ENCODE assay signal across 17 cellular contexts in the genomic region with DNA sequence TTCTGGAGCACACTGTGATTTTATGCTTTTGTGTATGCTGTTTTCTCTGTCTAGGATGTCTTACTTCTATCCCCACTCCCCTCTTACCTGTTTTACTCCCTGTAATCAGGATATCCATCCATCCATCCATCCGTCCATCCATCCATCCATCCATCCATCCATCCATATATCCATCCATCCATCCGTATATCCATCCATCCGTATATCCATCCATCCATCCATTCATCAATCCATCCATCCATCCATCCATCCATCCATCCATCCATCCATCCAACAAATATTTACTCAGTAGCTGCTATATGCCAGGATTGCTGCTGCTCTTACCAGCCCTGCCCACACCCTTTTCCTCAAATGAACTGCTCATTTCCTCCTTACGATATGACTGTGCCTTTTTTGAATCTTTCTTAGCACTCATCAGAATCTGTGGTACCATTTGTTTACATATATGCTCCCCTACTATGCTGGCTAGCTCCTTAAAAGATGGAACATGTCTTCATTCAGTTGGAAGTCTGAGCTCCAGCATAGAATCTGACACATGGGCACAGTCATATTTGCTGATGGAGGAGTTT. TPM values are rescaled to one million over a fixed set of nuclear protein-coding genes. Genes with fewer than 3 reads are reported as not detected.
DNase-seq lines count a peak whose midpoint lies in the region; ATAC-seq and TF ChIP-seq lines count a peak whose summit lies in the region.
"Had no signal": no experiment of that assay in that cellular context is flagged by ENCODE, and none has a peak within 500 bp of the region (broad histone marks: within the 10 kb centered on the region; RNA-seq: fewer than 3 reads in every experiment).

No MANE protein-coding gene starts in this region.

- no peaks in the 10 kb centered on the region for H3K27me3 Mint-ChIP-seq in stimulated activated naive CD8-positive, alpha-beta T cell treated with anti-CD3 and anti-CD28 coated beads, Interleukin-15, amount 100 ng/mL, for 72 hours

- TF ChIP-seq CTCF in HEK293 (tag by site-specific recombination; IDR thresholded peaks at IDR 0.05), result no peak

- no peaks in the 10 kb centered on the region for H3K4me1 ChIP-seq in HEK293 (ENCODE audit: control insufficient read depth, insufficient read depth, low read length)

- no peak overlapping the region for H3K4me3 Mint-ChIP-seq in stimulated activated naive CD8-positive, alpha-beta T cell treated with anti-CD3 and anti-CD28 coated beads, Interleukin-15, amount 100 ng/mL, for 72 hours
- H3K4me3 Mint-ChIP-seq in stimulated activated effector memory CD8-positive, alpha-beta T cell treated with anti-CD3 and anti-CD28 coated beads, Interleukin-12 subunit alpha, Interleukin-12 subunit beta, amount 100 ng/mL, for 72 hours, result no peak overlapping the region

- no peak for DNase-seq in stimulated activated naive CD8-positive, alpha-beta T cell treated with anti-CD3 and anti-CD28 coated beads, Interleukin-15, amount 100 ng/mL, for 72 hours
- no peak for DNase-seq in stimulated activated naive CD8-positive, alpha-beta T cell treated with anti-CD3 and anti-CD28 coated beads, Interleukin-15, Interleukin-2, amounts not matched to agents 100 U/mL and 50 U/mL, for 24 hours
- DNase-seq in M059J (ENCODE audit: low read depth) (peak; percentile 15), superior temporal gyrus (ENCODE audit: extremely low spot score) (no peak), NCI-H2029 treated with DMSO at 0.1 percent for 48 hours (lab: John Stamatoyannopoulos, UW) (no peak)
- no peak for DNase-seq in stimulated activated effector memory CD8-positive, alpha-beta T cell treated with anti-CD3 and anti-CD28 coated beads, Interleukin-12 subunit alpha, Interleukin-12 subunit beta, amount 100 ng/mL, for 72 hours (ENCODE audit: low spot score in 2 of 2)
- DNase-seq: COR-L47, DMS153, NCI-H1092, NCI-H146, NCI-H524, SHP77, SK-N-SH had no signal

- H3K36me3 ChIP-seq in HEK293 (ENCODE audit: control insufficient read depth in 2 of 2, insufficient read depth in 1 of 2, low read length in 2 of 2), result peaks cover 3 to 31% of the 10 kb centered on the region in 2 experiments; a peak in 2 of 3 replicates

- no peak overlapping the region for H3K27ac ChIP-seq in HEK293 (ENCODE audit: extremely low read depth, low read depth, low read length)
- H3K27ac ChIP-seq: C4-2B, KMS-11 had no signal

- peaks cover 8% of the 10 kb centered on the region for H3K36me3 Mint-ChIP-seq in stimulated activated effector memory CD8-positive, alpha-beta T cell treated with anti-CD3 and anti-CD28 coated beads, Interleukin-12 subunit alpha, Interleukin-12 subunit beta, amount 100 ng/mL, for 72 hours

- no peak overlapping the region for H3K4me3 ChIP-seq in HEK293 (ENCODE audit: low read depth, low read length)

- H3K9me3 ChIP-seq in HEK293 (ENCODE audit: control insufficient read depth, insufficient read depth, low read depth, low read length), result no peaks in the 10 kb centered on the region
- H3K9me3 ChIP-seq: SK-N-SH had no signal

- POLR2A ChIA-PET in HEK293 (lab: Yijun Ruan, JAX), result no interaction called here

- H3K27ac Mint-ChIP-seq in stimulated activated naive CD8-positive, alpha-beta T cell treated with anti-CD3 and anti-CD28 coated beads, Interleukin-15, amount 100 ng/mL, for 72 hours, result no peak overlapping the region
- no peak overlapping the region for H3K27ac Mint-ChIP-seq in stimulated activated effector memory CD8-positive, alpha-beta T cell treated with anti-CD3 and anti-CD28 coated beads, Interleukin-12 subunit alpha, Interleukin-12 subunit beta, amount 100 ng/mL, for 72 hours

- H3K4me1 Mint-ChIP-seq in stimulated activated naive CD8-positive, alpha-beta T cell treated with anti-CD3 and anti-CD28 coated beads, Interleukin-15, amount 100 ng/mL, for 72 hours, result no peaks in the 10 kb centered on the region
- no peaks in the 10 kb centered on the region for H3K4me1 Mint-ChIP-seq in stimulated activated effector memory CD8-positive, alpha-beta T cell treated with anti-CD3 and anti-CD28 coated beads, Interleukin-12 subunit alpha, Interleukin-12 subunit beta, amount 100 ng/mL, for 72 hours

- CTCF ChIA-PET in HEK293 (lab: Yijun Ruan, JAX), result interaction anchor here (0.8 kb wide), 1 partner anchor 147 kb away, joined by 3 read pairs; no protein-coding TSS in a partner anchor

- ATAC-seq in stimulated activated naive CD8-positive, alpha-beta T cell treated with anti-CD3 and anti-CD28 coated beads, Interleukin-15, amount 100 ng/mL, for 72 hours, result peak; percentile 59
- no peak for ATAC-seq in stimulated activated naive CD8-positive, alpha-beta T cell treated with anti-CD3 and anti-CD28 coated beads, Interleukin-15, Interleukin-2, amounts not matched to agents 100 U/mL and 50 U/mL, for 24 hours
- ATAC-seq in stimulated activated effector memory CD8-positive, alpha-beta T cell treated with anti-CD3 and anti-CD28 coated beads, Interleukin-12 subunit alpha, Interleukin-12 subunit beta, amount 100 ng/mL, for 72 hours, result peak; percentile 95
- no peak for ATAC-seq in HG02840 (IDR thresholded peaks at IDR 0.05; ENCODE audit: low FRiP score, unreplicated experiment)

- no peaks in the 10 kb centered on the region for H3K9me3 Mint-ChIP-seq in stimulated activated naive CD8-positive, alpha-beta T cell treated with anti-CD3 and anti-CD28 coated beads, Interleukin-15, amount 100 ng/mL, for 72 hours
- H3K9me3 Mint-ChIP-seq in stimulated activated effector memory CD8-positive, alpha-beta T cell treated with anti-CD3 and anti-CD28 coated beads, Interleukin-12 subunit alpha, Interleukin-12 subunit beta, amount 100 ng/mL, for 72 hours, result no peaks in the 10 kb centered on the region

TF ChIP-seq in HEK293, 187 proteins besides CTCF, POLR2A, EP300 and RAD21:
- no peak for TF ChIP-seq SCRT2 (tag by site-specific recombination; IDR thresholded peaks at IDR 0.05)
- TF ChIP-seq ZBTB17 (tag by site-specific recombination; IDR thresholded peaks at IDR 0.05), result peak; percentile 36; the same call in 1 of the 2 replicates
- TF ChIP-seq ZNF366 (tag by site-specific recombination; conservative IDR thresholded peaks at IDR 0.05), result peak; percentile 97

RNA-seq across cellular contexts. Expression of a gene that starts 35.2 kb away (rescaled TPM):
- 14.3 and 15.6 TPM in 2 replicates for total RNA-seq in M059J (2014; rRNA removed; shearing (Covaris generic))

Comparison
In these comparisons a context has a peak if more than half of its experiments do, and no peak if none do; other contexts are left out.
1. ATAC-seq: peak in stimulated activated naive CD8-positive, alpha-beta T cell treated with anti-CD3 and anti-CD28 coated beads, Interleukin-15, amount 100 ng/mL, for 72 hours (single experiment) and stimulated activated effector memory CD8-positive, alpha-beta T cell treated with anti-CD3 and anti-CD28 coated beads, Interleukin-12 subunit alpha, Interleukin-12 subunit beta, amount 100 ng/mL, for 72 hours (single experiment); none in stimulated activated naive CD8-positive, alpha-beta T cell treated with anti-CD3 and anti-CD28 coated beads, Interleukin-15, Interleukin-2, amounts not matched to agents 100 U/mL and 50 U/mL, for 24 hours (single experiment) and HG02840 (single experiment).